1 cellular context compared by ENCODE assay signal in the genomic region with DNA sequence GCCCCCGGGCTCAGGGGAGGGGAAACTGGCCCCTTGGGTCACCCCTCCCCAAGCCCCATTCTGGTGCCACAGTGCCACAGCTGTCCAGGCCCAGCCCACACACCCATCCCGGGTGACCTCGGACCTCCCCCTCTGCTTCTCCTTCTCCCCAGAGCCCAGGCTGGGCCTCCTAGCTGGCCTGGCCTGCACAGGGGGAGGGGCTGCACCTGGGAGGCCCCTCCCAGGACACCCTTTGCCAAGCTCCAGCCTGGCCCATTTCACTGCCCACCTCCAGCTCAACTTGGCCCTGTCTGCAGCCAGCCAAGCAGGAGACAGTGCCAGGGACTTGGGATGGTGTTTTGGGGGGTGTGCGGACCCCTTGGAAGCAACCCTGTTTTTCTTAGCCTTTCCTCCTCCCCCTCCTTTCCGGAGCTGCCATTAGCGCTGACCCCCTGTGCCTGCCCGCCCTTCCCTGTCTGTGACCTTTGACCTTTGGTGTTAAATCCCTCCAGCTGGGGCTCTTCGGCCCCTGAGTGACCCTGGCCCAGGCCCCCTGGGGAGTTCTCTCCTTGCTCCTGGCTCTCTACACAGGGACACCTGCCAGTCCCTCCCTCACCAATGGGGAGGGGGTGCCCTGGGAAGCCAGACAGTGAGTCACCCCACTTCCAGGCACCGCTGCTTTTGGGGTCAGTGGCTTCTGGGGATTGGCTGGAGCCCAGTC.
A peak's percentile ranks its signal among the peaks of the same experiment; 100 is the strongest.
TF ChIP-seq lines count a peak whose summit lies in the region.

No MANE protein-coding gene starts in this region.

TF ChIP-seq in HEK293, 187 proteins besides CTCF, POLR2A, EP300 and RAD21 (continued from another document):
- TF ChIP-seq TCF7L2 (IDR thresholded peaks at IDR 0.05; ENCODE audit: borderline replicate concordance, low read depth, low read length): no peak
- TF ChIP-seq KLF10 (tag by site-specific recombination; IDR thresholded peaks at IDR 0.05): no peak
- TF ChIP-seq GLIS1 (tag by site-specific recombination; IDR thresholded peaks at IDR 0.05): peak; percentile 32; the same call in 1 of the 2 replicates
- TF ChIP-seq HIC1 (tag by site-specific recombination; IDR thresholded peaks at IDR 0.05): no peak
- TF ChIP-seq ZNF792 (tag by site-specific recombination; IDR thresholded peaks at IDR 0.05): no peak
- no peak for TF ChIP-seq ZNF747 (tag by site-specific recombination; IDR thresholded peaks at IDR 0.05)
- TF ChIP-seq, protein P1, sequence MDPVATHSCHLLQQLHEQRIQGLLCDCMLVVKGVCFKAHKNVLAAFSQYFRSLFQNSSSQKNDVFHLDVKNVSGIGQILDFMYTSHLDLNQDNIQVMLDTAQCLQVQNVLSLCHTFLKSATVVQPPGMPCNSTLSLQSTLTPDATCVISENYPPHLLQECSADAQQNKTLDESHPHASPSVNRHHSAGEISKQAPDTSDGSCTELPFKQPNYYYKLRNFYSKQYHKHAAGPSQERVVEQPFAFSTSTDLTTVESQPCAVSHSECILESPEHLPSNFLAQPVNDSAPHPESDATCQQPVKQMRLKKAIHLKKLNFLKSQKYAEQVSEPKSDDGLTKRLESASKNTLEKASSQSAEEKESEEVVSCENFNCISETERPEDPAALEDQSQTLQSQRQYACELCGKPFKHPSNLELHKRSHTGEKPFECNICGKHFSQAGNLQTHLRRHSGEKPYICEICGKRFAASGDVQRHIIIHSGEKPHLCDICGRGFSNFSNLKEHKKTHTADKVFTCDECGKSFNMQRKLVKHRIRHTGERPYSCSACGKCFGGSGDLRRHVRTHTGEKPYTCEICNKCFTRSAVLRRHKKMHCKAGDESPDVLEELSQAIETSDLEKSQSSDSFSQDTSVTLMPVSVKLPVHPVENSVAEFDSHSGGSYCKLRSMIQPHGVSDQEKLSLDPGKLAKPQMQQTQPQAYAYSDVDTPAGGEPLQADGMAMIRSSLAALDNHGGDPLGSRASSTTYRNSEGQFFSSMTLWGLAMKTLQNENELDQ (tag by site-specific recombination; IDR thresholded peaks at IDR 0.05; ENCODE audit: low read depth): no peak
- TF ChIP-seq SP2 (tag by site-specific recombination; IDR thresholded peaks at IDR 0.05): peak; percentile 39; the same call in 1 of the 2 replicates
TF ChIP-seq in HEK293: peak in this region for 8.
